ENCODE assay signal across 8 cellular contexts in genomic region chr14:24332094-24332983, GRCh38. TPM values are rescaled to one million over a fixed set of nuclear protein-coding genes. Genes with fewer than 3 reads are reported as not detected.
DNase-seq lines count a peak whose midpoint lies in the region; ATAC-seq and TF ChIP-seq lines count a peak whose summit lies in the region.

No MANE protein-coding gene starts in this region.

- no peak overlapping the region for H3K27ac ChIP-seq in caudate nucleus (ENCODE audit: low read depth, low read length)

- DNase-seq in 8988T (peak; percentile 79), NCI-H2029 (lab: John Stamatoyannopoulos, UW) (peak; percentile 77), activated B cell treated with CpG ODN at 0.5 μM for 24 hours (peak; percentile 63), caudate nucleus (lab: John Stamatoyannopoulos, UW) (peak in 36 of 61 donors; percentile 7 to 71 (median 26)), kidney glomerular epithelial cell (lab: John Stamatoyannopoulos, UW) (peak; percentile 8)
- DNase-seq in stimulated activated CD4-positive, alpha-beta T cell treated with anti-CD3 and anti-CD28 coated beads, Interleukin-2, amount 100 ng/mL, for 4 hours (ENCODE audit: low read depth), result peak; percentile 84

- peak overlapping the region; percentile 42 for H3K27ac Mint-ChIP-seq in activated B cell treated with CpG ODN at 0.5 μM for 24 hours

- H3K4me3 Mint-ChIP-seq in activated B cell treated with CpG ODN at 0.5 μM for 24 hours, result peak overlapping the region; percentile 83

- CTCF ChIA-PET in activated B cell treated with CpG ODN at 0.5 μM for 24 hours (lab: Charles Lee), result interaction anchor here (0.7 to 13.6 kb wide), 21 partner anchors 13 to 342 kb away, joined by 3 to 353 read pairs (median 4); partner anchors contain the start of genes CBLN3, CIDEB, DHRS1 and KHNYN

- peaks cover 13% of the 10 kb centered on the region for H3K36me3 Mint-ChIP-seq in activated B cell treated with CpG ODN at 0.5 μM for 24 hours (ENCODE audit: low read depth)

- ATAC-seq in GM18502 (IDR thresholded peaks at IDR 0.05; ENCODE audit: poor library complexity, unreplicated experiment) (peak; percentile 89), HG02970 (IDR thresholded peaks at IDR 0.05; ENCODE audit: low FRiP score, unreplicated experiment) (peak; percentile 51), activated B cell treated with CpG ODN at 0.5 μM for 24 hours (ENCODE audit: low read depth) (peak; percentile 95)

- intact Hi-C loops in activated B cell treated with CpG ODN at 0.5 μM for 24 hours (cut with micrococcal nuclease), result loop anchor here (1.0 to 10.0 kb wide), 9 partner anchors 21 to 778 kb away; partner anchors contain the start of genes CHMP4A, DHRS1, LTB4R and NOP9

- TF ChIP-seq CTCF in activated B cell treated with CpG ODN at 0.5 μM for 24 hours (IDR thresholded peaks at IDR 0.05), result no peak

- peaks cover 39% of the 10 kb centered on the region for H3K4me1 Mint-ChIP-seq in activated B cell treated with CpG ODN at 0.5 μM for 24 hours

- H3K9me3 Mint-ChIP-seq in activated B cell treated with CpG ODN at 0.5 μM for 24 hours, result no peaks in the 10 kb centered on the region

- POLR2A ChIA-PET in activated B cell treated with CpG ODN at 0.5 μM for 24 hours (lab: Charles Lee), result interaction anchor here (0.5 to 11.5 kb wide), 19 partner anchors 18 to 1904 kb away, joined by 3 to 216 read pairs (median 4); partner anchors contain the start of genes CBLN3, CIDEB, DHRS1 and IRF9

- peaks cover 14% of the 10 kb centered on the region for H3K27me3 Mint-ChIP-seq in activated B cell treated with CpG ODN at 0.5 μM for 24 hours

RNA-seq across cellular contexts. Expression of gene ADCY4, which starts 2.5 kb away (rescaled TPM):
- 2.3 and 2.4 TPM in 2 replicates for total RNA-seq in activated B cell treated with CpG ODN at 0.5 μM for 24 hours

RNA-seq across cellular contexts. Expression of gene RIPK3, which starts 7.5 kb away (rescaled TPM):
- 38.9 and 39.2 TPM in 2 replicates for total RNA-seq in activated B cell treated with CpG ODN at 0.5 μM for 24 hours

RNA-seq across cellular contexts. Expression of gene LTB4R, which starts 21.0 kb away (rescaled TPM):
- total RNA-seq in activated B cell treated with CpG ODN at 0.5 μM for 24 hours, result 8.2 and 8.6 TPM in 2 replicates

RNA-seq across cellular contexts. Expression of gene LTB4R2, which starts 22.4 kb away (rescaled TPM):
- total RNA-seq in activated B cell treated with CpG ODN at 0.5 μM for 24 hours, result 7.7 and 9.1 TPM in 2 replicates

RNA-seq across cellular contexts. Expression of gene CIDEB, which starts 24.6 kb away (rescaled TPM):
- total RNA-seq in activated B cell treated with CpG ODN at 0.5 μM for 24 hours, result 9.2 and 9.4 TPM in 2 replicates

Comparison
In these comparisons a context has a peak if more than half of its experiments do, and no peak if none do; other contexts are left out.
1. DNase-seq: peak in every context shown above with its lines; median percentile 84 in stimulated activated CD4-positive, alpha-beta T cell treated with anti-CD3 and anti-CD28 coated beads, Interleukin-2, amount 100 ng/mL, for 4 hours; 79 in 8988T; 77 in NCI-H2029; 63 in activated B cell treated with CpG ODN at 0.5 μM for 24 hours; 26 in caudate nucleus; 8 in kidney glomerular epithelial cell.